In the genomic region with DNA sequence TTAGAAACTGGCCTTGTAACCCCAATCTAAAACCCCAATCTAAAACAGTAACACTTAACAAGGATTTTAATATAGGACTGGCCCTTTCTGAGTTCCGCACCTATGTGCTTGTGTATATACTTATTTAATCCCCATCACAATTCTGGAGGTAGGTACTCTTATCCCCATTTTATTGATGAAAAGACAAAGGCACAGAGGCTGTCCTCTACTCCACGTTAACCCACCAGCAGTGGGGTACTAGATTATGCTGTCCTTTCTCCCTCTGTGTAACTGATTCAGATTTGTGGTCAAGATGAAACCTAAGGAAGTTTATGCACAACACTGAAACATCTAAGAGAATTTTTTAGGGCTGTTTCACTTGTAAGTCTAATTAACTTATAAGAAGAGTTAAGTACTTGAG, we compare ENCODE assay signal across 26 cellular contexts.
"Had no signal": no experiment of that assay in that cellular context is flagged by ENCODE, and none has a peak within 500 bp of the region (broad histone marks: within the 10 kb centered on the region; RNA-seq: fewer than 3 reads in every experiment).

No MANE protein-coding gene starts in this region.

- H3K9me3 ChIP-seq: colonic mucosa, gastrocnemius medialis, lower lobe of right lung, prostate gland, right atrium auricular region, sigmoid colon, stomach, thoracic aorta, transverse colon, upper lobe of right lung, vagina had no signal

- H3K4me2 ChIP-seq: neural progenitor cell had no signal

- FAIRE-seq: keratinocyte had no signal

- H3K27ac ChIP-seq: colonic mucosa, epithelial cell of prostate, gastrocnemius medialis, lower lobe of right lung, right atrium auricular region, sigmoid colon, stomach, thoracic aorta, transverse colon, upper lobe of right lung, vagina had no signal

- H3K27me3 Mint-ChIP-seq: dendritic cell treated with granulocyte-macrophage colony-stimulating factor and Interleukin-4, amounts not matched to agents 40 ng/mL and 50 ng/mL, for 4 days had no signal

- H3K27me3 ChIP-seq: colonic mucosa, gastrocnemius medialis, neural progenitor cell, right atrium auricular region, sigmoid colon, stomach, transverse colon, upper lobe of right lung, vagina had no signal

- H3K36me3 ChIP-seq: colonic mucosa, gastrocnemius medialis, lower lobe of right lung, neural progenitor cell, prostate gland, right atrium auricular region, sigmoid colon, stomach, thoracic aorta, transverse colon, upper lobe of right lung, vagina had no signal

- ATAC-seq: esophagus mucosa; gastrocnemius medialis; left ventricle myocardium superior; lower lobe of right lung; natural killer cell; stimulated activated effector memory CD8-positive, alpha-beta T cell treated with anti-CD3 and anti-CD28 coated beads, Interleukin-12 subunit alpha, Interleukin-12 subunit beta, amount 100 ng/mL, for 72 hours; upper lobe of right lung had no signal

- H3K27ac Mint-ChIP-seq: dendritic cell treated with granulocyte-macrophage colony-stimulating factor and Interleukin-4, amounts not matched to agents 40 ng/mL and 50 ng/mL, for 4 days; natural killer cell; neural progenitor cell; stimulated activated effector memory CD8-positive, alpha-beta T cell treated with anti-CD3 and anti-CD28 coated beads, Interleukin-12 subunit alpha, Interleukin-12 subunit beta, amount 100 ng/mL, for 72 hours had no signal

- H3K9ac ChIP-seq: neural progenitor cell had no signal

- H3K4me3 Mint-ChIP-seq: dendritic cell treated with granulocyte-macrophage colony-stimulating factor and Interleukin-4, amounts not matched to agents 40 ng/mL and 50 ng/mL, for 4 days; endodermal cell; natural killer cell; neural progenitor cell; stimulated activated effector memory CD8-positive, alpha-beta T cell treated with anti-CD3 and anti-CD28 coated beads, Interleukin-12 subunit alpha, Interleukin-12 subunit beta, amount 100 ng/mL, for 72 hours had no signal

- H3K4me3 ChIP-seq: colonic mucosa, gastrocnemius medialis, lower lobe of right lung, neural progenitor cell, prostate gland, right atrium auricular region, sigmoid colon, stomach, thoracic aorta, transverse colon, upper lobe of right lung, vagina had no signal

- H3K4me1 ChIP-seq: colonic mucosa had no signal

- H3K9me3 Mint-ChIP-seq: dendritic cell treated with granulocyte-macrophage colony-stimulating factor and Interleukin-4, amounts not matched to agents 40 ng/mL and 50 ng/mL, for 4 days; endodermal cell; natural killer cell; neural progenitor cell; stimulated activated effector memory CD8-positive, alpha-beta T cell treated with anti-CD3 and anti-CD28 coated beads, Interleukin-12 subunit alpha, Interleukin-12 subunit beta, amount 100 ng/mL, for 72 hours had no signal

- DNase-seq: colonic mucosa; effector CD8-positive, alpha-beta T cell; endodermal cell; foreskin fibroblast; gastrocnemius medialis; head of caudate nucleus; left ventricle myocardium superior; lower lobe of right lung; natural killer cell; sigmoid colon; stimulated activated CD4-positive, alpha-beta T cell treated with anti-CD3 and anti-CD28 coated beads, Interleukin-2, amount 100 ng/mL, for 24 hours; stimulated activated CD4-positive, alpha-beta T cell treated with anti-CD3 and anti-CD28 coated beads, Interleukin-4, amount 100 ng/mL, for 24 hours; stimulated activated naive CD4-positive, alpha-beta T cell treated with Interleukin-2 at 50 U/mL for 16 hours; stomach; transverse colon; upper lobe of right lung had no signal

- H2AFZ ChIP-seq: neural progenitor cell had no signal

- H3K36me3 Mint-ChIP-seq: natural killer cell; stimulated activated effector memory CD8-positive, alpha-beta T cell treated with anti-CD3 and anti-CD28 coated beads, Interleukin-12 subunit alpha, Interleukin-12 subunit beta, amount 100 ng/mL, for 72 hours had no signal
